Comparison of ENCODE assay signal across 17 cellular contexts in genomic region chr11:2587976-2588748, GRCh38.
DNase-seq lines count a peak whose midpoint lies in the region; ATAC-seq and TF ChIP-seq lines count a peak whose summit lies in the region.
"Had no signal": no experiment of that assay in that cellular context is flagged by ENCODE, and none has a peak within 500 bp of the region (broad histone marks: within the 10 kb centered on the region; RNA-seq: fewer than 3 reads in every experiment).

No MANE protein-coding gene starts in this region.

- H3K27ac ChIP-seq in body of pancreas (no peak overlapping the region), tibial artery (no peak overlapping the region)
- H3K27ac ChIP-seq: GM23248, neutrophil, transverse colon had no signal

- peak; percentile 57 for DNase-seq in natural killer cell treated with Interleukin-12 subunit alpha and Interleukin-12 subunit beta and Interleukin-15 and Interleukin-18, amount 100 ng/mL, for 72 hours (ENCODE audit: low spot score)
- DNase-seq in natural killer cell (no peak), body of pancreas (peak in 3 of 4 donors; percentile 4 to 8 (median 6)), neural crest cell (ENCODE audit: low read depth, low spot score) (peak; percentile 0), tibial artery (peak; percentile 9 to 53), SKM-1 treated with dmso at 0.1 percent for 144 hours (lab: John Stamatoyannopoulos, UW; ENCODE audit: unreplicated experiment) (no peak)
- DNase-seq: DMS 273 treated with DMSO at 0.1 percent for 48 hours, GM23248, NCI-H1048, NCI-H2081, NCI-H510A, SIG-M5 had no signal

- H3K27me3 ChIP-seq in body of pancreas (no peaks in the 10 kb centered on the region), tibial artery (peaks cover 0 to 3% of the 10 kb centered on the region in 2 donors)
- H3K27me3 ChIP-seq: neutrophil, transverse colon had no signal

- H3K36me3 ChIP-seq in body of pancreas (replicated peaks in 1 of 2; ENCODE audit: insufficient read depth in 1 of 2, low read depth in 2 of 2) (peaks cover 0 to 15% of the 10 kb centered on the region in 2 donors), tibial artery (no peaks in the 10 kb centered on the region)
- H3K36me3 ChIP-seq: transverse colon had no signal

- H3K27me3 Mint-ChIP-seq in natural killer cell treated with Interleukin-12 subunit alpha and Interleukin-12 subunit beta and Interleukin-15 and Interleukin-18, amount 100 ng/mL, for 72 hours = no peaks in the 10 kb centered on the region
- no peaks in the 10 kb centered on the region for H3K27me3 Mint-ChIP-seq in natural killer cell (ENCODE audit: low read depth in 2 of 2)
- no peaks in the 10 kb centered on the region for H3K27me3 Mint-ChIP-seq in neural crest cell (ENCODE audit: low read depth)

- H3K36me3 Mint-ChIP-seq in natural killer cell treated with Interleukin-12 subunit alpha and Interleukin-12 subunit beta and Interleukin-15 and Interleukin-18, amount 100 ng/mL, for 72 hours = no peaks in the 10 kb centered on the region
- H3K36me3 Mint-ChIP-seq in natural killer cell = no peaks in the 10 kb centered on the region
- no peaks in the 10 kb centered on the region for H3K36me3 Mint-ChIP-seq in neural crest cell (ENCODE audit: low read depth)

- 93 to 94% methylated on average over 22 to 24 of the region's 25 CpGs for WGBS in body of pancreas, 2 donors

- no peaks in the 10 kb centered on the region for H3K9me3 ChIP-seq in body of pancreas
- H3K9me3 ChIP-seq in tibial artery = no peaks in the 10 kb centered on the region
- H3K9me3 ChIP-seq: neutrophil, transverse colon had no signal

- no peak for TF ChIP-seq POLR2A in body of pancreas (IDR thresholded peaks at IDR 0.05)

- H3K4me1 ChIP-seq in body of pancreas (no peaks in the 10 kb centered on the region), tibial artery (no peaks in the 10 kb centered on the region)

- no peaks in the 10 kb centered on the region for H3K4me1 Mint-ChIP-seq in natural killer cell treated with Interleukin-12 subunit alpha and Interleukin-12 subunit beta and Interleukin-15 and Interleukin-18, amount 100 ng/mL, for 72 hours (ENCODE audit: low read depth in 2 of 2)
- H3K4me1 Mint-ChIP-seq in natural killer cell = no peaks in the 10 kb centered on the region
- H3K4me1 Mint-ChIP-seq in neural crest cell = no peaks in the 10 kb centered on the region

- intact Hi-C loops in natural killer cell (cut with micrococcal nuclease) (no loop called here), body of pancreas (cut with DNase I) (no loop called here), tibial artery (cut with DNase I; ENCODE audit: low total_unique reads) (no loop called here)

- H3K27ac Mint-ChIP-seq in natural killer cell treated with Interleukin-12 subunit alpha and Interleukin-12 subunit beta and Interleukin-15 and Interleukin-18, amount 100 ng/mL, for 72 hours = no peak overlapping the region
- no peak overlapping the region for H3K27ac Mint-ChIP-seq in natural killer cell
- H3K27ac Mint-ChIP-seq in neural crest cell (ENCODE audit: unreplicated experiment) = no peak overlapping the region

- H3K4me3 Mint-ChIP-seq in natural killer cell treated with Interleukin-12 subunit alpha and Interleukin-12 subunit beta and Interleukin-15 and Interleukin-18, amount 100 ng/mL, for 72 hours = no peak overlapping the region
- H3K4me3 Mint-ChIP-seq in natural killer cell (no peak overlapping the region), neural crest cell (no peak overlapping the region)

- H3K9me3 Mint-ChIP-seq in natural killer cell treated with Interleukin-12 subunit alpha and Interleukin-12 subunit beta and Interleukin-15 and Interleukin-18, amount 100 ng/mL, for 72 hours = no peaks in the 10 kb centered on the region
- H3K9me3 Mint-ChIP-seq in natural killer cell (no peaks in the 10 kb centered on the region), neural crest cell (no peaks in the 10 kb centered on the region)

- ATAC-seq in natural killer cell treated with Interleukin-12 subunit alpha and Interleukin-12 subunit beta and Interleukin-15 and Interleukin-18, amount 100 ng/mL, for 72 hours = no peak
- ATAC-seq in natural killer cell (no peak), body of pancreas (no peak), HG02610 (IDR thresholded peaks at IDR 0.05; ENCODE audit: unreplicated experiment) (no peak), HG03378 (IDR thresholded peaks at IDR 0.05; ENCODE audit: unreplicated experiment) (no peak)
- ATAC-seq: activated CD4-positive, CD25-positive, alpha-beta regulatory T cell treated with anti-CD3 and anti-CD28 coated beads, Interleukin-2, amount 50 U/mL, for 24 hours had no signal

- H3K4me3 ChIP-seq in body of pancreas (no peak overlapping the region), tibial artery (no peak overlapping the region)
- H3K4me3 ChIP-seq: GM23248, transverse colon had no signal

- TF ChIP-seq CTCF in natural killer cell (IDR thresholded peaks at IDR 0.05) (no peak), body of pancreas (IDR thresholded peaks at IDR 0.05) (no peak), neural crest cell (conservative IDR thresholded peaks at IDR 0.05) (no peak), tibial artery (IDR thresholded peaks at IDR 0.05) (no peak)

Comparison
In these comparisons a context has a peak if more than half of its experiments do, and no peak if none do; other contexts are left out.
1. DNase-seq: peak in natural killer cell treated with Interleukin-12 subunit alpha and Interleukin-12 subunit beta and Interleukin-15 and Interleukin-18, amount 100 ng/mL, for 72 hours (single experiment), body of pancreas (3 of 4), neural crest cell (single experiment) and tibial artery (2 of 2); none in natural killer cell (single experiment) and SKM-1 treated with dmso at 0.1 percent for 144 hours (single experiment).